Comparison of ENCODE assay signal across 1 cellular context in the genomic region with DNA sequence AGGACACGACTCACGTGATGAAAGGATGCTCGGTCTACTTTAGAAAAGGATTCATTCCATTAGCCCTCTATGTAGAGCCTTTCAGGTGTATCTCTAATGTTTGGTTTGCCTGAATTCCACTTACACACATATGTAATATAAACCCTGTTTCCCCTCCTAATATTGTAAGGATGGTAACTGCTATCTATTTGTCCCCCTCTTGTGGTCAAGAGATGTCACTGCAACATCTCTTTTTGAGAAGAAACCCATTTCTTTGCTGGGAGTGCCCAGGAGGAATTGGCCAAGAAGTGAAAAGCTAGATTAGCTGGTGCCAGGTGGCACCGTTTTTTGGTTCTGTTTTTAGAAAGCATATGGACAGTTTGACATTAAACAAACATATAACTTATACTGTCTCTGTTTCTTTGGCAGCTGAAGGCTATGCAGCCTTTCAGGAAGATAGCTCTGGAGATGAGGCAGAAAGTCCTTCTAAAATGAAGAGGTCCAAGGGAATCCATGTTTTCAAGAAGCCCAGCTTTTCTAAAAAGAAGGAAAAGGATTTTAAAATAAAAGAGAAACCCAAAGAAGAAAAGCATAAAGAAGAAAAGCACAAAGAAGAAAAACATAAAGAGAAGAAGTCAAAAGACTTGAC.
TF ChIP-seq lines count a peak whose summit lies in the region.

No MANE protein-coding gene starts in this region.

TF ChIP-seq in liver, 16 proteins besides CTCF, POLR2A, EP300 and RAD21 (continued from another document):
- TF ChIP-seq REST (IDR thresholded peaks at IDR 0.05): no peak
- no peak for TF ChIP-seq YY1 (IDR thresholded peaks at IDR 0.05)
- TF ChIP-seq ATF3 (IDR thresholded peaks at IDR 0.05): no peak
